Comparison of ENCODE assay signal across 18 cellular contexts in genomic region chr1:59219926-59220325, GRCh38.
"Had no signal": no experiment of that assay in that cellular context is flagged by ENCODE, and none has a peak within 500 bp of the region (broad histone marks: within the 10 kb centered on the region; RNA-seq: fewer than 3 reads in every experiment).

No MANE protein-coding gene starts in this region.

- H3K36me3 ChIP-seq: thyroid gland, upper lobe of left lung, uterus had no signal

- H3K4me3 ChIP-seq: dorsolateral prefrontal cortex, hepatocyte, psoas muscle, skin epidermis, thyroid gland, upper lobe of left lung, uterus had no signal

- H3K27ac ChIP-seq: dorsolateral prefrontal cortex, hepatocyte, psoas muscle, skin epidermis, thyroid gland, upper lobe of left lung, uterus had no signal

- ATAC-seq: psoas muscle, sciatic nerve had no signal

- H3K4me2 ChIP-seq: hepatocyte had no signal

- H2AFZ ChIP-seq: hepatocyte had no signal

- DNase-seq: cortex of kidney; dorsolateral prefrontal cortex; effector CD8-positive, alpha-beta T cell; foreskin melanocyte; head of caudate nucleus; naive thymus-derived CD4-positive, alpha-beta T cell; nephron progenitor cell; psoas muscle; retina; stimulated activated CD4-positive, alpha-beta T cell treated with anti-CD3 and anti-CD28 coated beads, Interleukin-2, amount 100 ng/mL, for 24 hours; stimulated activated CD4-positive, alpha-beta T cell treated with anti-CD3 and anti-CD28 coated beads, Interleukin-4, amount 100 ng/mL, for 4 hours; stimulated activated naive CD4-positive, alpha-beta T cell treated with Interleukin-2 at 50 U/mL for 16 hours; upper lobe of left lung; uterus had no signal

- H3K4me1 ChIP-seq: uterus had no signal

- H3K27me3 ChIP-seq: dorsolateral prefrontal cortex, hepatocyte, thyroid gland, upper lobe of left lung, uterus had no signal

- H3K9me3 ChIP-seq: psoas muscle, thyroid gland, upper lobe of left lung, uterus had no signal
